In the genomic region with DNA sequence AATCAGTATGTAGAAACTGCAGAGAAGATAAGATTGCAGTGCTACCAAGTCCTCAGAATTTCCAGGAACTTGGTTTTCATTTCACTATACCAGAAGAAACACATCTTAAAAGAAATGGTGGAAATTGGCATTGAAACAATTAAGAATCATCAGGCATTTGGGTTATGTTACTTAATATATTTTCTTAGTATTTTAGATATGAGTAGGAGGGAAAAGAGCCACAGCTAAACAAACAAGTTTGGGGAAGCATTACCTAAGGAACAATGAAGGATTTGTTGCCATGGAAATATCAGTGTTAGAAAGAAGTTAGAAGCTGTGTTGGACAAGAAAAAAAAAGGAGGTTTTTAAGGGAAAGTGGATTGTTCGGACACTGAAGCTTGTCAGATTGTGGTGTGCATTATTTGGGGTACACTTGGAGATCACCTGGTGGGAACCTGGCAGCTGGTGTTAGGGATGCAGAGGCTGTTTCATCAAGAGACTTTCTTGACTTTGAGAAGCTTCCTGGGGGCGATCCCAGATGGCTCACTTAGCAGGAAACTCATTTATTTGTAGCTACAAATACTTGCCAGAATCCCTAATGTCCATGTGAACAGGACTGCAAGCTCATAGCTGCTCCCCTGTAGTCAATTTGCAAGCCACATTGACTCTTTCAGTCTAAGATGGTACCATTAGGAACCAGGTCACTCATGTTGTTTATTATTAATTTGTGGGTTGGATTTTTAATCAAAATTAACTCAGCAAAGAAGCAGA, we compare ENCODE assay signal across 17 cellular contexts.
DNase-seq lines count a peak whose midpoint lies in the region; ATAC-seq and TF ChIP-seq lines count a peak whose summit lies in the region.
"Had no signal": no experiment of that assay in that cellular context is flagged by ENCODE, and none has a peak within 500 bp of the region (broad histone marks: within the 10 kb centered on the region; RNA-seq: fewer than 3 reads in every experiment).

No MANE protein-coding gene starts in this region.

- no peaks in the 10 kb centered on the region for H3K79me2 ChIP-seq in mammary epithelial cell (ENCODE audit: insufficient read depth, low read length)
- no peaks in the 10 kb centered on the region for H3K79me2 ChIP-seq in neural progenitor cell (ENCODE audit: low read depth)

- TF ChIP-seq CTCF in mammary epithelial cell (conservative IDR thresholded peaks at IDR 0.05 in 1 of 2, IDR thresholded peaks at IDR 0.05 in 1 of 2; ENCODE audit: extremely low read depth in 1 of 2, insufficient read depth in 1 of 2, low read depth in 1 of 2, low read length in 2 of 2) (no peak), breast epithelium (IDR thresholded peaks at IDR 0.05) (no peak), neural progenitor cell (IDR thresholded peaks at IDR 0.05) (no peak)

- no peaks in the 10 kb centered on the region for H3K9me3 Mint-ChIP-seq in neural progenitor cell

- peak overlapping the region; percentile 17 for H2AFZ ChIP-seq in mammary epithelial cell (ENCODE audit: low read depth, low read length)
- H2AFZ ChIP-seq in neural progenitor cell (replicated peaks) = no peak overlapping the region

- CTCF ChIA-PET in mammary epithelial cell (lab: Charles Lee; ENCODE audit: low non-redundant PET) = no interaction called here

- H3K9me3 ChIP-seq in mammary epithelial cell (replicated peaks; ENCODE audit: insufficient read depth, low read length) (no peaks in the 10 kb centered on the region), breast epithelium (no peaks in the 10 kb centered on the region), neural progenitor cell (ENCODE audit: low read depth) (no peaks in the 10 kb centered on the region)
- H3K9me3 ChIP-seq: A549 had no signal

- 88% methylated on average over 2 of the region's 2 CpGs for WGBS in mammary epithelial cell (ENCODE audit: low coverage, missing lambda C conversion rate)

- dilution Hi-C loops in mammary epithelial cell (cut with HindIII; ENCODE audit: low sequenced_read_pairs) = no loop called here

- H3K4me3 ChIP-seq in mammary epithelial cell (replicated peaks in 1 of 3; ENCODE audit: insufficient read depth in 1 of 3, low read depth in 2 of 3, low read length in 3 of 3) (no peak overlapping the region), breast epithelium (no peak overlapping the region), neural progenitor cell (no peak overlapping the region)
- H3K4me3 ChIP-seq: A549 had no signal

- intact Hi-C loops in mammary epithelial cell (cut with micrococcal nuclease) = no loop called here
- intact Hi-C loops in breast epithelium (cut with DNase I; ENCODE audit: low total_unique reads) = loop anchor here (2.0 kb wide), 1 partner anchor 64 kb away; no protein-coding TSS in a partner anchor

- H3K27ac ChIP-seq in mammary epithelial cell (ENCODE audit: insufficient read depth, low read depth, low read length) (no peak overlapping the region), breast epithelium (no peak overlapping the region), neural progenitor cell (no peak overlapping the region)
- H3K27ac ChIP-seq: A549 had no signal

- H3K9ac ChIP-seq in mammary epithelial cell (ENCODE audit: insufficient read depth, low read length) (no peak overlapping the region), neural progenitor cell (no peak overlapping the region)

- peak overlapping the region; percentile 90 for H3K27ac Mint-ChIP-seq in neural progenitor cell

- no peak overlapping the region for H3K4me2 ChIP-seq in mammary epithelial cell (ENCODE audit: insufficient read depth, low read depth, low read length)
- H3K4me2 ChIP-seq in neural progenitor cell = peak overlapping the region; percentile 33
- H3K4me2 ChIP-seq: A549 had no signal

- H3F3A ChIP-seq in neural progenitor cell (ENCODE audit: low read depth) = no peaks in the 10 kb centered on the region

- H3K4me3 Mint-ChIP-seq in neural progenitor cell = no peak overlapping the region

- peaks cover 29% of the 10 kb centered on the region for H3K4me1 Mint-ChIP-seq in neural progenitor cell

- H4K20me1 ChIP-seq in mammary epithelial cell (ENCODE audit: insufficient read depth, low read length) = no peaks in the 10 kb centered on the region
- H4K20me1 ChIP-seq in neural progenitor cell (ENCODE audit: low read depth) = no peaks in the 10 kb centered on the region

- H3K4me1 ChIP-seq in mammary epithelial cell (ENCODE audit: insufficient read depth, low read length) (peaks cover 16% of the 10 kb centered on the region), breast epithelium (no peaks in the 10 kb centered on the region), neural progenitor cell (peaks cover 11% of the 10 kb centered on the region)
- H3K4me1 ChIP-seq: A549 had no signal

- BruUV-seq in mammary epithelial cell (replicated peaks; lab: Mats Ljungman, UMichigan) = no TSS peak

- DNase-seq in mammary epithelial cell (no peak), breast epithelium (ENCODE audit: low spot score in 2 of 2) (no peak), cerebellar cortex (ENCODE audit: low spot score) (peak; percentile 86), neural progenitor cell (ENCODE audit: low spot score) (peak; percentile 39), DMS53 treated with DMSO at 0.1 percent for 48 hours (lab: John Stamatoyannopoulos, UW; ENCODE audit: unreplicated experiment) (no peak), NCI-H2196 treated with DMSO at 0.1 percent for 48 hours (lab: John Stamatoyannopoulos, UW; ENCODE audit: unreplicated experiment) (no peak), superior temporal gyrus (ENCODE audit: extremely low spot score) (no peak)
- DNase-seq: GOT3, KG1, NCI-H1092, NCI-H1694 treated with DMSO at 0.1 percent for 48 hours, NCI-H446 treated with DMSO at 0.1 percent for 48 hours, SHP77 had no signal

- H3K36me3 Mint-ChIP-seq in neural progenitor cell = no peaks in the 10 kb centered on the region

- in situ Hi-C loops in mammary epithelial cell (cut with MboI; ENCODE audit: low sequenced_read_pairs in 2 of 2) = loop anchor here in 1 of 2 donors (25.0 kb wide), 1 partner anchor 1098 kb away; no protein-coding TSS in a partner anchor

- TF ChIP-seq POLR2A in breast epithelium (IDR thresholded peaks at IDR 0.05) = no peak

- no peak for ATAC-seq in HG02840 (IDR thresholded peaks at IDR 0.05; ENCODE audit: low FRiP score, unreplicated experiment)
- ATAC-seq: A549, HepG2, SK-N-SH treated with all-trans-retinoic acid at 6 μM for 48 hours had no signal

- H3K27me3 Mint-ChIP-seq in neural progenitor cell (ENCODE audit: insufficient read depth, low read depth) = peaks cover 2% of the 10 kb centered on the region

- no peaks in the 10 kb centered on the region for H3K36me3 ChIP-seq in mammary epithelial cell (ENCODE audit: insufficient read depth, low read length)
- H3K36me3 ChIP-seq in breast epithelium = no peaks in the 10 kb centered on the region
- no peaks in the 10 kb centered on the region for H3K36me3 ChIP-seq in neural progenitor cell

- H3K27me3 ChIP-seq in mammary epithelial cell (ENCODE audit: insufficient read depth, low read length) = no peaks in the 10 kb centered on the region
- no peaks in the 10 kb centered on the region for H3K27me3 ChIP-seq in breast epithelium
- H3K27me3 ChIP-seq in neural progenitor cell = no peaks in the 10 kb centered on the region

Comparison
In these comparisons a context has a peak if more than half of its experiments do, and no peak if none do; other contexts are left out.
1. DNase-seq: peak in cerebellar cortex (single experiment) and neural progenitor cell (single experiment); none in mammary epithelial cell (single experiment), breast epithelium (0 of 2), DMS53 treated with DMSO at 0.1 percent for 48 hours (single experiment), NCI-H2196 treated with DMSO at 0.1 percent for 48 hours (single experiment) and superior temporal gyrus (single experiment).